ENCODE assay signal across 9 cellular contexts in genomic region chr9:113737414-113738271, GRCh38.
DNase-seq lines count a peak whose midpoint lies in the region; ATAC-seq, FAIRE-seq and TF ChIP-seq lines count a peak whose summit lies in the region.
"Had no signal": no experiment of that assay in that cellular context is flagged by ENCODE, and none has a peak within 500 bp of the region (broad histone marks: within the 10 kb centered on the region; RNA-seq: fewer than 3 reads in every experiment).

No MANE protein-coding gene starts in this region.

- SMC1A ChIA-PET in GM12878 (lab: Charles Lee; ENCODE audit: uncharacterized antibody, unreplicated experiment): no interaction called here

- dilution Hi-C loops in keratinocyte (cut with MboI; ENCODE audit: extremely low pct_ligation_motif_present, low sequenced_read_pairs): no loop called here

- TF ChIP-seq POLR2A in H54 (IDR thresholded peaks at IDR 0.05; ENCODE audit: low read depth, low read length) (no peak), GM12878 (IDR thresholded peaks at IDR 0.05; ENCODE audit: low read depth, low read length) (no peak)

- CTCF ChIA-PET in Calu3 (lab: Charles Lee): interaction anchor here (1.0 to 1.3 kb wide), 3 partner anchors 310 to 567 kb away, joined by 3 to 5 read pairs (median 4); no protein-coding TSS in a partner anchor
- CTCF ChIA-PET in GM12878 (lab: Yijun Ruan, JAX): interaction anchor here (0.7 to 1.7 kb wide), 3 partner anchors 33 to 531 kb away, joined by 3 to 6 read pairs (median 3); no protein-coding TSS in a partner anchor

- H3K36me3 ChIP-seq in GM12878 (ENCODE audit: control insufficient read depth in 2 of 2, insufficient read depth in 2 of 2, low read length in 1 of 2) (no peaks in the 10 kb centered on the region), keratinocyte (ENCODE audit: control insufficient read depth in 2 of 2, extremely low read depth in 1 of 2, insufficient read depth in 2 of 2, low read length in 2 of 2) (no peaks in the 10 kb centered on the region), thoracic aorta (no peaks in the 10 kb centered on the region)

- no peak overlapping the region for H3K4me3 Mint-ChIP-seq in Calu3 (ENCODE audit: low read depth, unreplicated experiment)
- H3K4me3 Mint-ChIP-seq: activated B cell treated with CpG ODN at 0.5 μM for 24 hours had no signal

- peaks cover 6% of the 10 kb centered on the region for H3K36me3 Mint-ChIP-seq in Calu3 (ENCODE audit: insufficient read depth, unreplicated experiment)

- no peak overlapping the region for H3K27ac ChIP-seq in GM12878 (ENCODE audit: control insufficient read depth, insufficient read depth)
- H3K27ac ChIP-seq in keratinocyte (ENCODE audit: control insufficient read depth, insufficient read depth, low read length): no peak overlapping the region
- H3K27ac ChIP-seq in thoracic aorta: no peak overlapping the region

- H3K9ac ChIP-seq in GM12878 (ENCODE audit: control insufficient read depth, insufficient read depth, low read length) (no peak overlapping the region), keratinocyte (ENCODE audit: control insufficient read depth, extremely low read depth, insufficient read depth, low read length) (no peak overlapping the region)

- H3K9me3 ChIP-seq in GM12878 (replicated peaks; ENCODE audit: control insufficient read depth, insufficient read depth, low read length) (no peaks in the 10 kb centered on the region), keratinocyte (ENCODE audit: control insufficient read depth, low read depth, low read length) (no peaks in the 10 kb centered on the region), thoracic aorta (no peaks in the 10 kb centered on the region)

- intact Hi-C loops in Calu3 (cut with micrococcal nuclease; ENCODE audit: unreplicated experiment) (loop anchor here (5.0 kb wide), 1 partner anchor 310 kb away; no protein-coding TSS in a partner anchor), GM12878 (cut with micrococcal nuclease; ENCODE audit: unreplicated experiment) (no loop called here)

- H3K79me2 ChIP-seq in GM12878 (ENCODE audit: control insufficient read depth, insufficient read depth, low read length): no peaks in the 10 kb centered on the region
- H3K79me2 ChIP-seq in keratinocyte (ENCODE audit: control insufficient read depth, insufficient read depth, low read length): no peaks in the 10 kb centered on the region

- H3K27me3 Mint-ChIP-seq in Calu3 (ENCODE audit: unreplicated experiment): peaks cover 51% of the 10 kb centered on the region

- TF ChIP-seq CTCF in Calu3 (IDR thresholded peaks at IDR 0.05; ENCODE audit: unreplicated experiment) (peak; percentile 31), GM12878 (IDR thresholded peaks at IDR 0.05 in 2 of 3, conservative IDR thresholded peaks at IDR 0.05 in 1 of 3; ENCODE audit: control insufficient read depth in 2 of 3, extremely low read depth in 1 of 3, insufficient read depth in 1 of 3, low read depth in 3 of 3, low read length in 3 of 3) (peak; percentile 66 to 69 (median 68)), keratinocyte (optimal IDR thresholded peaks at IDR 0.05 in 1 of 3, IDR thresholded peaks at IDR 0.05 in 1 of 3, conservative IDR thresholded peaks at IDR 0.05 in 1 of 3; ENCODE audit: extremely low read depth in 1 of 3, insufficient read depth in 2 of 3, low read length in 3 of 3) (peak; percentile 74 to 83 (median 81)), thoracic aorta (IDR thresholded peaks at IDR 0.05) (peak; percentile 77)

- H3K4me1 Mint-ChIP-seq in Calu3 (ENCODE audit: low read depth, unreplicated experiment): no peaks in the 10 kb centered on the region
- H3K4me1 Mint-ChIP-seq: activated B cell treated with CpG ODN at 0.5 μM for 24 hours had no signal

- H3K27ac Mint-ChIP-seq in Calu3 (ENCODE audit: unreplicated experiment): no peak overlapping the region
- H3K27ac Mint-ChIP-seq: activated B cell treated with CpG ODN at 0.5 μM for 24 hours had no signal

- no peaks in the 10 kb centered on the region for H3K9me1 ChIP-seq in keratinocyte (ENCODE audit: control insufficient read depth, extremely low read depth, insufficient read depth, low read length)

- no peaks in the 10 kb centered on the region for H4K20me1 ChIP-seq in GM12878 (ENCODE audit: control insufficient read depth, insufficient read depth)
- H4K20me1 ChIP-seq in keratinocyte (ENCODE audit: control insufficient read depth, extremely low read depth, insufficient read depth, low read length): no peaks in the 10 kb centered on the region

- peak; percentile 65 for TF ChIP-seq RAD21 in GM12878 (IDR thresholded peaks at IDR 0.05; ENCODE audit: insufficient read depth, low read depth, low read length)

- POLR2A ChIA-PET in GM12878 (lab: Charles Lee): no interaction called here

- peak; percentile 69 for DNase-seq in Calu3
- peak; percentile 35 for DNase-seq in H54 (ENCODE audit: insufficient read length, low spot score)
- DNase-seq in NCI-H748 (lab: John Stamatoyannopoulos, UW; ENCODE audit: unreplicated experiment): peak; percentile 79
- DNase-seq in GM12878 (ENCODE audit: low read depth, low spot score): no peak
- no peak for DNase-seq in keratinocyte (ENCODE audit: low read depth, low spot score)
- peak; percentile 27 for DNase-seq in thoracic aorta (ENCODE audit: low spot score)
- DNase-seq: activated B cell treated with CpG ODN at 0.5 μM for 24 hours had no signal

- no peak overlapping the region for H3K4me2 ChIP-seq in GM12878 (ENCODE audit: control insufficient read depth, insufficient read depth)
- no peak overlapping the region for H3K4me2 ChIP-seq in keratinocyte (ENCODE audit: control insufficient read depth, extremely low read depth, insufficient read depth, low read depth, low read length)

- BruUV-seq in Calu3 (replicated peaks; lab: Mats Ljungman, UMichigan) (no TSS peak), GM12878 (replicated peaks; lab: Mats Ljungman, UMichigan) (no TSS peak)

- RAD21 ChIA-PET in GM12878 (lab: Charles Lee; ENCODE audit: unreplicated experiment): no interaction called here

- no peak overlapping the region for H2AFZ ChIP-seq in GM12878 (ENCODE audit: control insufficient read depth, low read depth, low read length)
- H2AFZ ChIP-seq in keratinocyte (ENCODE audit: control insufficient read depth, low read length): no peak overlapping the region

- FAIRE-seq in H54 (lab: Jason Lieb, UNC) (peak; percentile 61), GM12878 (lab: Jason Lieb, UNC) (no peak), keratinocyte (lab: Jason Lieb, UNC) (peak; percentile 77)

- H3K4me1 ChIP-seq in GM12878 (ENCODE audit: control insufficient read depth, insufficient read depth, low read length) (no peaks in the 10 kb centered on the region), keratinocyte (ENCODE audit: control insufficient read depth, extremely low read depth, insufficient read depth, low read length) (no peaks in the 10 kb centered on the region), thoracic aorta (ENCODE audit: control insufficient read depth in 1 of 2, low read depth in 2 of 2) (no peaks in the 10 kb centered on the region)

- H3K4me3 ChIP-seq in GM12878 (no peak overlapping the region), keratinocyte (ENCODE audit: control insufficient read depth in 2 of 3, extremely low read depth in 1 of 3, insufficient read depth in 2 of 3, low read depth in 1 of 3, low read length in 3 of 3) (no peak overlapping the region), thoracic aorta (no peak overlapping the region)

- H3K9me3 Mint-ChIP-seq in Calu3 (ENCODE audit: low read depth, unreplicated experiment): no peaks in the 10 kb centered on the region

- in situ Hi-C loops in GM12878 (cut with MboI): no loop called here

- ATAC-seq in GM12878 (peak; percentile 69), thoracic aorta (ENCODE audit: insufficient number of reproducible peaks, low FRiP score, low read depth) (peak; percentile 6), GM18907 (IDR thresholded peaks at IDR 0.05; ENCODE audit: unreplicated experiment) (no peak), GM21528 (IDR thresholded peaks at IDR 0.05; ENCODE audit: low FRiP score, unreplicated experiment) (no peak)

- H3K27me3 ChIP-seq in GM12878 (replicated peaks in 1 of 2; ENCODE audit: control insufficient read depth in 2 of 2, insufficient read depth in 2 of 2, low read length in 1 of 2) (no peaks in the 10 kb centered on the region; a peak in 1 of 4 replicates), keratinocyte (ENCODE audit: control insufficient read depth, extremely low read depth, insufficient read depth, low read length) (peaks cover 11% of the 10 kb centered on the region), thoracic aorta (replicated peaks; ENCODE audit: insufficient read depth) (no peaks in the 10 kb centered on the region)

- no peak for TF ChIP-seq EP300 in GM12878 (IDR thresholded peaks at IDR 0.05; ENCODE audit: borderline replicate concordance in 1 of 2, control insufficient read depth in 1 of 2, low read depth in 2 of 2, low read length in 2 of 2)

- WGBS in GM12878 (ENCODE audit: insufficient coverage, insufficient replicate concordance, low lambda C conversion rate, missing lambda C conversion rate): 14% methylated on average over 6 of the region's 6 CpGs

TF ChIP-seq in GM12878, 131 proteins besides CTCF, POLR2A, EP300 and RAD21 (continues in another document):
- TF ChIP-seq NFYA (IDR thresholded peaks at IDR 0.05; ENCODE audit: borderline replicate concordance, low read depth, low read length): no peak
- no peak for TF ChIP-seq GATAD2B (conservative IDR thresholded peaks at IDR 0.05; ENCODE audit: low read depth)
- TF ChIP-seq ZSCAN29 (IDR thresholded peaks at IDR 0.05): no peak
- no peak for TF ChIP-seq BCL11A (IDR thresholded peaks at IDR 0.05; ENCODE audit: low read depth, low read length)

Comparison
In these comparisons a context has a peak if more than half of its experiments do, and no peak if none do; other contexts are left out.
1. DNase-seq: peak in Calu3 (single experiment), H54 (single experiment), NCI-H748 (single experiment) and thoracic aorta (single experiment); none in GM12878 (single experiment) and keratinocyte (single experiment).
2. CTCF ChIP-seq: peak in every context shown above with its lines; median percentile 81 in keratinocyte; 77 in thoracic aorta; 68 in GM12878; 31 in Calu3.
3. ATAC-seq: peak in GM12878 (single experiment) and thoracic aorta (single experiment); none in GM18907 (single experiment) and GM21528 (single experiment).